13 cellular contexts compared by ENCODE assay signal in genomic region chr7:44281811-44282600, GRCh38. TPM values are rescaled to one million over a fixed set of nuclear protein-coding genes. Genes with fewer than 3 reads are reported as not detected.
DNase-seq lines count a peak whose midpoint lies in the region; ATAC-seq and TF ChIP-seq lines count a peak whose summit lies in the region.
"Had no signal": no experiment of that assay in that cellular context is flagged by ENCODE, and none has a peak within 500 bp of the region (broad histone marks: within the 10 kb centered on the region; RNA-seq: fewer than 3 reads in every experiment).

No MANE protein-coding gene starts in this region.

- CTCF ChIA-PET in RWPE1 (lab: Yijun Ruan, JAX), result interaction anchor here (0.6 to 0.7 kb wide), 2 partner anchors 11 to 50 kb away, joined by 3 read pairs; no protein-coding TSS in a partner anchor

- intact Hi-C loops in right lobe of liver (cut with DNase I), result no loop called here

- POLR2A ChIA-PET in RWPE1 (lab: Yijun Ruan, JAX; ENCODE audit: low non-redundant PET), result no interaction called here

- WGBS in right lobe of liver (ENCODE audit: insufficient coverage, low coverage, low lambda C conversion rate, missing lambda C conversion rate), result no CpG with 5 or more reads among the region's 15 CpGs

- H3K4me3 ChIP-seq in right lobe of liver, result no peak overlapping the region

- DNase-seq in RWPE1 (ENCODE audit: low spot score) (no peak), caudate nucleus (lab: John Stamatoyannopoulos, UW) (no peak), right lobe of liver (peak; percentile 13 to 37 (median 34)), Kasumi-1 (lab: John Stamatoyannopoulos, UW) (no peak), NCI-H1105 treated with DMSO at 0.1 percent for 48 hours (lab: John Stamatoyannopoulos, UW) (no peak)
- DNase-seq in stimulated activated effector memory CD8-positive, alpha-beta T cell treated with anti-CD3 and anti-CD28 coated beads, Interleukin-12 subunit alpha, Interleukin-12 subunit beta, amount 100 ng/mL, for 72 hours (ENCODE audit: low spot score in 2 of 2), result no peak
- DNase-seq in effector CD8-positive, alpha-beta T cell (lab: John Stamatoyannopoulos, UW), result no peak
- DNase-seq: CD4-positive, alpha-beta memory T cell; GDM1; NCI-H1092; T-helper 9 cell had no signal

- TF ChIP-seq POLR2A in right lobe of liver (IDR thresholded peaks at IDR 0.05), result no peak

- ATAC-seq in right lobe of liver, result no peak
- no peak for ATAC-seq in stimulated activated effector memory CD8-positive, alpha-beta T cell treated with anti-CD3 and anti-CD28 coated beads, Interleukin-12 subunit alpha, Interleukin-12 subunit beta, amount 100 ng/mL, for 72 hours
- ATAC-seq: Panc1 had no signal

- no peaks in the 10 kb centered on the region for H3K4me1 Mint-ChIP-seq in stimulated activated effector memory CD8-positive, alpha-beta T cell treated with anti-CD3 and anti-CD28 coated beads, Interleukin-12 subunit alpha, Interleukin-12 subunit beta, amount 100 ng/mL, for 72 hours
- H3K4me1 Mint-ChIP-seq: CD4-positive, alpha-beta memory T cell had no signal

- peak overlapping the region; percentile 54 for H3K27ac Mint-ChIP-seq in stimulated activated effector memory CD8-positive, alpha-beta T cell treated with anti-CD3 and anti-CD28 coated beads, Interleukin-12 subunit alpha, Interleukin-12 subunit beta, amount 100 ng/mL, for 72 hours
- H3K27ac Mint-ChIP-seq: CD4-positive, alpha-beta memory T cell; dendritic cell treated with granulocyte-macrophage colony-stimulating factor and Interleukin-4, amounts not matched to agents 40 ng/mL and 50 ng/mL, for 4 days had no signal

- no peaks in the 10 kb centered on the region for H3K4me1 ChIP-seq in right lobe of liver

- no peaks in the 10 kb centered on the region for H3K36me3 ChIP-seq in right lobe of liver

- H3K27me3 ChIP-seq in right lobe of liver, result no peaks in the 10 kb centered on the region

- TF ChIP-seq CTCF in RWPE1 (conservative IDR thresholded peaks at IDR 0.05; ENCODE audit: low read depth) (no peak), right lobe of liver (IDR thresholded peaks at IDR 0.05) (no peak)

- H3K9me3 Mint-ChIP-seq in stimulated activated effector memory CD8-positive, alpha-beta T cell treated with anti-CD3 and anti-CD28 coated beads, Interleukin-12 subunit alpha, Interleukin-12 subunit beta, amount 100 ng/mL, for 72 hours, result no peaks in the 10 kb centered on the region
- H3K9me3 Mint-ChIP-seq: CD4-positive, alpha-beta memory T cell; dendritic cell treated with granulocyte-macrophage colony-stimulating factor and Interleukin-4, amounts not matched to agents 40 ng/mL and 50 ng/mL, for 4 days had no signal

- H3K36me3 Mint-ChIP-seq in stimulated activated effector memory CD8-positive, alpha-beta T cell treated with anti-CD3 and anti-CD28 coated beads, Interleukin-12 subunit alpha, Interleukin-12 subunit beta, amount 100 ng/mL, for 72 hours, result no peaks in the 10 kb centered on the region
- H3K36me3 Mint-ChIP-seq: CD4-positive, alpha-beta memory T cell had no signal

- H3K4me3 Mint-ChIP-seq in stimulated activated effector memory CD8-positive, alpha-beta T cell treated with anti-CD3 and anti-CD28 coated beads, Interleukin-12 subunit alpha, Interleukin-12 subunit beta, amount 100 ng/mL, for 72 hours, result no peak overlapping the region
- H3K4me3 Mint-ChIP-seq: CD4-positive, alpha-beta memory T cell; dendritic cell treated with granulocyte-macrophage colony-stimulating factor and Interleukin-4, amounts not matched to agents 40 ng/mL and 50 ng/mL, for 4 days had no signal

- no peaks in the 10 kb centered on the region for H3K9me3 ChIP-seq in right lobe of liver

- H3K27ac ChIP-seq in RWPE1, result peak overlapping the region; percentile 2; the same call in 1 of the 2 replicates
- peak overlapping the region; percentile 83 for H3K27ac ChIP-seq in caudate nucleus (ENCODE audit: low read depth, low read length)
- H3K27ac ChIP-seq in right lobe of liver, result no peak overlapping the region

RNA-seq across cellular contexts. Expression of gene CAMK2B, which starts 43.4 kb away (rescaled TPM):
- 1 to 10 TPM; 2.1 to 5.1 (median 3.3) TPM for total RNA-seq in right lobe of liver
- total RNA-seq: CD4-positive, alpha-beta memory T cell had no signal

Comparison
In these comparisons a context has a peak if more than half of its experiments do, and no peak if none do; other contexts are left out.
1. DNase-seq: peak in right lobe of liver (3 of 3); none in RWPE1 (single experiment), caudate nucleus (0 of 61), stimulated activated effector memory CD8-positive, alpha-beta T cell treated with anti-CD3 and anti-CD28 coated beads, Interleukin-12 subunit alpha, Interleukin-12 subunit beta, amount 100 ng/mL, for 72 hours (0 of 2), Kasumi-1 (0 of 2), NCI-H1105 treated with DMSO at 0.1 percent for 48 hours (single experiment) and effector CD8-positive, alpha-beta T cell (single experiment).
2. H3K27ac ChIP-seq: peak in RWPE1 (single experiment) and caudate nucleus (single experiment); none in right lobe of liver (0 of 3).